ENCODE assay signal across 8 cellular contexts in the genomic region with DNA sequence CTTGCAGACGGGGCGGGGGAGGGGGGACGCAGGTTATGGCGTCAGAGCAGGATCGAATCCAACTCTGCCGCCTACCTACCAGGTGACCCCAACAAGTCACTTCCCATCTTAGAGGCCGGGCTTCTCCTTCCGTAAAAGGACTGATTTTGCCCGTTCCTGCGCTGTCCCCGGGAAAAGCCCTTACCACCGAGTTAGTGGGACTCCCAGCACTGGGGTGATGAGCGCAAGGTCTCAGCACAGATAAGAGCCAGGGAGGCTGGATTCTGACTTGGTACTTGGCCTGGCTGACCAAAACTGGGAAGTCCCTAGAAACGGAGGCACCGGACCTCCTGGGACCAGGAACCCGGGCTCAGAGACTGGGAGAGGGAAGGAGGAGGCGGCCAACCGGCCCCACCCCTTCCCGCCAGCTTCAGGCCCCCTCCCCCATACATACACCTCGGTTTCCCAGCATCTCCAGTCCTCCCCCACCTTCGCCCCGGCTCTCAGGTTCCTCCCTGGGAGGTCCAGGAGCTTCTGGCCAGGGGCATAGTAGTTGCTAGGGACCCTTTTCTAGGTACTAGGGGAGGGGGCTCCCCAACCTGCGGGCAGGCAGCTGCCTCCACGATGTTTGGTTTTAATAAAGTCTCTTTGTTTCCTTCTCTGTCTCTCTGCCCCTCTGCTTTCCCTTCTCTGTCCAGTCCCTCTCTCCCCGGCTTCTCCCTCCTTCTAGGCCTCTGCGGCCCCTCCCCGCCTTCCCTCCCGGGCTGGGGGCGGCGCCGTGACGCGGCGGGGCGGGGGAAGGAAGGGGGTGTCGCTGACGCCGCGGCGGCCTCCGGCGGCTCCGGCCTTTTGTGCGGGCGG. TPM values are rescaled to one million over a fixed set of nuclear protein-coding genes. Genes with fewer than 3 reads are reported as not detected.
DNase-seq lines count a peak whose midpoint lies in the region; ATAC-seq and TF ChIP-seq lines count a peak whose summit lies in the region.

Gene GRAMD1A, plus strand, starts transcription at position 826 of the 840 bp plus-strand sequence. CDS start 156 bp downstream, outside the sequence.

- peak; percentile 95 for ATAC-seq in left ventricle myocardium superior

- H3K4me1 ChIP-seq in uterus, result no peaks in the 10 kb centered on the region

- TF ChIP-seq POLR2A in uterus (IDR thresholded peaks at IDR 0.05), result peak; percentile 14 to 67

- peak within 1 kb of the TSS; percentile 99 for H3K27ac ChIP-seq in uterus

- H3K9me3 ChIP-seq in uterus, result no peaks in the 10 kb centered on the region

- TF ChIP-seq CTCF in uterus (IDR thresholded peaks at IDR 0.05), result no peak

- DNase-seq in DMS79 (lab: John Stamatoyannopoulos, UW) (peak; percentile 64), GOT3 (lab: John Stamatoyannopoulos, UW) (peak; percentile 43), NCI-H1048 (lab: John Stamatoyannopoulos, UW) (peak; percentile 34), amygdala (lab: John Stamatoyannopoulos, UW) (peak in 53 of 56 donors; percentile 26 to 87 (median 68)), left ventricle myocardium superior (peak; percentile 93), pulmonary artery endothelial cell (ENCODE audit: low read depth, low spot score) (peak; percentile 69), uterus (peak; percentile 86 to 91)

- no peaks in the 10 kb centered on the region for H3K27me3 ChIP-seq in uterus

- intact Hi-C loops in T-helper 1 cell treated with Interleukin-12 subunit alpha and Interleukin-12 subunit beta and Interleukin-4 antibody, amounts not matched to agents 30 ng/mL and 1 ng/mL, for 36 hours (cut with micrococcal nuclease), result loop anchor here (1.0 to 5.0 kb wide), 5 partner anchors 15 to 266 kb away; partner anchors contain the start of gene ZNF599
- intact Hi-C loops in left ventricle myocardium superior (cut with micrococcal nuclease), result no loop called here
- intact Hi-C loops in uterus (cut with DNase I; ENCODE audit: low total_unique reads), result no loop called here

- H3K36me3 ChIP-seq in uterus, result no peaks in the 10 kb centered on the region

- peak within 1 kb of the TSS; percentile 65 to 86 for H3K4me3 ChIP-seq in uterus

RNA-seq across cellular contexts. Expression of gene GRAMD1A, which starts in this region (rescaled TPM):
- 76.6 and 78.3 TPM in 2 replicates for total RNA-seq in T-helper 1 cell treated with Interleukin-12 subunit alpha and Interleukin-12 subunit beta and Interleukin-4 antibody, amounts not matched to agents 30 ng/mL and 1 ng/mL, for 36 hours
- total RNA-seq in left ventricle myocardium superior (30.6 TPM), pulmonary artery endothelial cell (43.0 and 46.6 TPM in 2 replicates), uterus (10 to 100 TPM; 40.0 to 89.8 (median 52.2) TPM)

Comparison
In these comparisons a context has a peak if more than half of its experiments do, and no peak if none do; other contexts are left out.
1. Peak in every context shown above with its lines: DNase-seq, ATAC-seq, H3K4me3 ChIP-seq and H3K27ac ChIP-seq.
2. DNase-seq: peak in every context shown above with its lines; median percentile 93 in left ventricle myocardium superior; 88 in uterus; 69 in pulmonary artery endothelial cell; 68 in amygdala; 64 in DMS79; 43 in GOT3; 34 in NCI-H1048.